In the genomic region with DNA sequence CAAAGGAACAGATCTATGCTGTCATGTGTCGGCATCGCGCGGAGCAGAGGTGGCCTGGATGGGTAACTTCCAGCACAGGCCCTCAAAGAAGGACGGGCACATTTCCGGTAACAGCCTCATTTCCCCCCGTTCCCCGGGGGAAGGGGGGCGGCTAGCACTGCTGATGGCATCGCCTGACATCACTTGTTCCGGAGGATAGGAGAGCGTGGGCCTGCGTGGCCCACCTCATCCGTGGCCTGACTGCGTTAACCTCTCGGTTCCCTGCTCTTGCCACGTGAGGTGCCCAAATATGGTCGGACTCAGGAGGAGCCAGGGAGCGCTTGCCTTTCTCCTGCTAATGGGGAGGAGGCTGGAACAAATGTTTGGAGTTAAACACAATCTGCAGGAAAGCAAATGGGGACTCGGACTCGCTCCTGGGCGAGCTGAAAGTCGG, we compare ENCODE assay signal across 8 cellular contexts. TPM values are rescaled to one million over a fixed set of nuclear protein-coding genes. Genes with fewer than 3 reads are reported as not detected.
DNase-seq lines count a peak whose midpoint lies in the region; ATAC-seq and TF ChIP-seq lines count a peak whose summit lies in the region.

A gene with protein sequence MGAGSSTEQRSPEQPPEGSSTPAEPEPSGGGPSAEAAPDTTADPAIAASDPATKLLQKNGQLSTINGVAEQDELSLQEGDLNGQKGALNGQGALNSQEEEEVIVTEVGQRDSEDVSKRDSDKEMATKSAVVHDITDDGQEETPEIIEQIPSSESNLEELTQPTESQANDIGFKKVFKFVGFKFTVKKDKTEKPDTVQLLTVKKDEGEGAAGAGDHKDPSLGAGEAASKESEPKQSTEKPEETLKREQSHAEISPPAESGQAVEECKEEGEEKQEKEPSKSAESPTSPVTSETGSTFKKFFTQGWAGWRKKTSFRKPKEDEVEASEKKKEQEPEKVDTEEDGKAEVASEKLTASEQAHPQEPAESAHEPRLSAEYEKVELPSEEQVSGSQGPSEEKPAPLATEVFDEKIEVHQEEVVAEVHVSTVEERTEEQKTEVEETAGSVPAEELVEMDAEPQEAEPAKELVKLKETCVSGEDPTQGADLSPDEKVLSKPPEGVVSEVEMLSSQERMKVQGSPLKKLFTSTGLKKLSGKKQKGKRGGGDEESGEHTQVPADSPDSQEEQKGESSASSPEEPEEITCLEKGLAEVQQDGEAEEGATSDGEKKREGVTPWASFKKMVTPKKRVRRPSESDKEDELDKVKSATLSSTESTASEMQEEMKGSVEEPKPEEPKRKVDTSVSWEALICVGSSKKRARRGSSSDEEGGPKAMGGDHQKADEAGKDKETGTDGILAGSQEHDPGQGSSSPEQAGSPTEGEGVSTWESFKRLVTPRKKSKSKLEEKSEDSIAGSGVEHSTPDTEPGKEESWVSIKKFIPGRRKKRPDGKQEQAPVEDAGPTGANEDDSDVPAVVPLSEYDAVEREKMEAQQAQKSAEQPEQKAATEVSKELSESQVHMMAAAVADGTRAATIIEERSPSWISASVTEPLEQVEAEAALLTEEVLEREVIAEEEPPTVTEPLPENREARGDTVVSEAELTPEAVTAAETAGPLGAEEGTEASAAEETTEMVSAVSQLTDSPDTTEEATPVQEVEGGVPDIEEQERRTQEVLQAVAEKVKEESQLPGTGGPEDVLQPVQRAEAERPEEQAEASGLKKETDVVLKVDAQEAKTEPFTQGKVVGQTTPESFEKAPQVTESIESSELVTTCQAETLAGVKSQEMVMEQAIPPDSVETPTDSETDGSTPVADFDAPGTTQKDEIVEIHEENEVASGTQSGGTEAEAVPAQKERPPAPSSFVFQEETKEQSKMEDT (N-terminal part only) (plus strand): TSS at position 365 of the 433 bp plus-strand sequence. CDS start 596 bp downstream, outside the sequence.

- no peak within 1 kb of the TSS for H2AFZ ChIP-seq in MM.1S (ENCODE audit: low read length)

- peak within 1 kb of the TSS in 58 of 59 donors; percentile 57 to 99 (median 90) for H3K27ac ChIP-seq in dorsolateral prefrontal cortex
- H3K27ac ChIP-seq in lung (ENCODE audit: low read depth in 1 of 2, low read length in 1 of 2): peak within 1 kb of the TSS; percentile 43 to 90
- peak within 1 kb of the TSS; percentile 64 for H3K27ac ChIP-seq in temporal lobe (ENCODE audit: low read depth, low read length)
- H3K27ac ChIP-seq in MM.1S (ENCODE audit: low read length): no peak within 1 kb of the TSS

- DNase-seq in AG10803 (ENCODE audit: low read depth) (peak; percentile 50), MG63 (no peak), dorsolateral prefrontal cortex (peak in 9 of 10 donors; percentile 33 to 83 (median 64)), lung (ENCODE audit: low spot score) (no peak), MM.1S (no peak), DMS114 treated with DMSO at 0.1 percent for 48 hours (lab: John Stamatoyannopoulos, UW; ENCODE audit: unreplicated experiment) (no peak)

- H4K20me1 ChIP-seq in MM.1S (ENCODE audit: insufficient read depth, low read length): no peaks in the 10 kb centered on the region

- 20 to 25% methylated on average over 23 of the region's 23 CpGs for WGBS in lung, 2 donors

- H3K9me3 ChIP-seq in MG63 (no peaks in the 10 kb centered on the region), lung (ENCODE audit: control insufficient read depth in 2 of 2, insufficient read depth in 1 of 2, low read length in 1 of 2) (peaks cover 0 to 6% of the 10 kb centered on the region in 2 donors), MM.1S (replicated peaks; ENCODE audit: insufficient read depth, low read length) (no peaks in the 10 kb centered on the region)

- H3K9me2 ChIP-seq in MM.1S (replicated peaks; ENCODE audit: insufficient read depth, low read length): no peaks in the 10 kb centered on the region

- no peak within 1 kb of the TSS for H3K9ac ChIP-seq in MM.1S (ENCODE audit: low read length)

- no peak for TF ChIP-seq CTCF in AG10803 (conservative IDR thresholded peaks at IDR 0.05; ENCODE audit: low read length)
- TF ChIP-seq CTCF in dorsolateral prefrontal cortex (IDR thresholded peaks at IDR 0.05 in 54 of 56, conservative IDR thresholded peaks at IDR 0.05 in 2 of 56; ENCODE audit: low read depth in 1 of 56, partially characterized antibody in 56 of 56): no peak
- TF ChIP-seq CTCF in lung (IDR thresholded peaks at IDR 0.05; ENCODE audit: control extremely low read depth, extremely low read depth): no peak
- TF ChIP-seq CTCF in MM.1S (IDR thresholded peaks at IDR 0.05; ENCODE audit: low read length): no peak

- H3K36me3 ChIP-seq in MG63 (no peaks in the 10 kb centered on the region), lung (ENCODE audit: control insufficient read depth in 2 of 2, insufficient read depth in 2 of 2, low read length in 2 of 2) (no peaks in the 10 kb centered on the region), MM.1S (replicated peaks; ENCODE audit: insufficient read depth, low read length) (no peaks in the 10 kb centered on the region)

- ATAC-seq in lung (ENCODE audit: insufficient read depth, low FRiP score) (no peak), HG03045 (IDR thresholded peaks at IDR 0.05; ENCODE audit: unreplicated experiment) (no peak)

- H3K4me1 ChIP-seq in lung (ENCODE audit: control insufficient read depth in 2 of 2, insufficient read depth in 2 of 2, low read length in 2 of 2): peaks cover 0 to 10% of the 10 kb centered on the region in 2 donors
- no peaks in the 10 kb centered on the region for H3K4me1 ChIP-seq in MM.1S (ENCODE audit: low read length)

- peaks cover 7% of the 10 kb centered on the region for H3K27me3 ChIP-seq in MG63
- H3K27me3 ChIP-seq in dorsolateral prefrontal cortex: peaks cover 0 to 24% (median 0%) of the 10 kb centered on the region in 45 donors
- no peaks in the 10 kb centered on the region for H3K27me3 ChIP-seq in lung (ENCODE audit: control insufficient read depth, insufficient read depth)
- H3K27me3 ChIP-seq in MM.1S (replicated peaks; ENCODE audit: insufficient read depth, low read length): no peaks in the 10 kb centered on the region

- intact Hi-C loops in dorsolateral prefrontal cortex (cut with DNase I): no loop called here

- H3K79me2 ChIP-seq in MM.1S (ENCODE audit: low read length): no peaks in the 10 kb centered on the region

- no peaks in the 10 kb centered on the region for H3F3A ChIP-seq in MM.1S (ENCODE audit: insufficient read depth, low read length)

- peak within 1 kb of the TSS; percentile 67 for H3K4me3 ChIP-seq in AG10803 (ENCODE audit: low read length)
- peak within 1 kb of the TSS; percentile 55 for H3K4me3 ChIP-seq in MG63
- H3K4me3 ChIP-seq in dorsolateral prefrontal cortex: peak within 1 kb of the TSS; percentile 46 to 89 (median 77)
- peak within 1 kb of the TSS; percentile 78 for H3K4me3 ChIP-seq in lung
- no peak within 1 kb of the TSS for H3K4me3 ChIP-seq in MM.1S (ENCODE audit: low read length)

- no peak within 1 kb of the TSS for H3K4me2 ChIP-seq in MM.1S (ENCODE audit: low read depth, low read length)

RNA-seq across cellular contexts. Expression of the gene that starts here (rescaled TPM):
- total RNA-seq in MG63 (2014; rRNA removed; shearing (Covaris generic); ENCODE audit: low replicate concordance): 5.7 and 7.9 TPM in 2 replicates
- total RNA-seq in dorsolateral prefrontal cortex (100 to 1,000 TPM in 74 of 120 experiments, 10 to 100 TPM in 46; 31.5 to 160 (median 107) TPM), lung (100 to 1,000 TPM in 1 of 2 donors, 10 to 100 TPM in 1; 27.9 to 110 TPM), temporal lobe (51.9 TPM)
- polyA plus RNA-seq in lung: 10 to 100 TPM in 1 of 2 donors, 1 to 10 TPM in 1; 9.4 to 21.2 TPM

Comparison
In these comparisons a context has a peak if more than half of its experiments do, and no peak if none do; other contexts are left out.
1. DNase-seq: peak in AG10803 (single experiment) and dorsolateral prefrontal cortex (9 of 10); none in MG63 (single experiment), lung (single experiment), MM.1S (single experiment) and DMS114 treated with DMSO at 0.1 percent for 48 hours (single experiment).